ENCODE assay signal across 15 cellular contexts in the genomic region with DNA sequence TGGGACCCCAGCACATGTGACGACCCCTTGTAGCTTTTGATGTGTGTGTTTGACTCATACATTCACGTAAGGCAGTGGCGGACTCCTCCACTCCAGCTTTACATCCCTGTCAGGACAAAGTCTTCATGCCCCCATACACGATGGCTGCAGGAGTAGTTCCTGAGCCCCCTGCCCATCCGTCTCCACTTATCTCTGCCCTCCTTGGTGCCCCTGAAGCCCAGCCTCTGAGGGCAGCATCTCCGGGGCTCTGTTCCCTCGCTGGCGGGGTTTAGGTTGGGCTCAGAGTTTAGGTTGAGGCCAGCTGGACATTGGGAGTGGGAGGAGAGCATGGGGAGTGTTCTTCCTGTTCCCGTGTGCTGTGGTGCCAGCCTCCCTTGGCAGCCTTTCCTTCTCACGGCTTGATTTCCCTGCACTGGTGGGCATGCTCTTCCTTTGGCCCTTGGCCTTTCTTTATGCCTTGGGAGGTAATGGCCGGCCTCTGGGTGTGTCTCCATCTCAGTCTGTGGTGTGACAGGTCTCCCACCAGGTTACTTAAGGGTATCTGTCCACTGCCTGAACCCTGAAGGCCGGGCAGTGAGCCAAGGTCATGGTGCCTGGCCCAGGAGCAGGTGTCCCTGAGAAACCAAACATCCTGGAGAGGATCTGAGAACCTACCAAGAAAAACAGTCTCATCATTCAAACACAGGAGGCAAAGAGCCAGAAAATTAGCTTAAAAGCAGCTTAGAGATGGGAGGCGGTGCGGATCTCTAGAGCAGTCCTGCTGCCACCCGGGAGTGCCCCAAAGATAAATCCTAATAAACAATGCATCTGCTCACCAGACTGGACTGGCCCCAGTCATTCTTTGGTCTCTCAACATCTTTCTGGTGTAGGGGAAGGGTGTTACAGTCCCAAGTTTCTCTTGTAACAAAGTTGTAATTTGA.
DNase-seq lines count a peak whose midpoint lies in the region; ATAC-seq and TF ChIP-seq lines count a peak whose summit lies in the region.
"Had no signal": no experiment of that assay in that cellular context is flagged by ENCODE, and none has a peak within 500 bp of the region (broad histone marks: within the 10 kb centered on the region; RNA-seq: fewer than 3 reads in every experiment).

No MANE protein-coding gene starts in this region.

- no peaks in the 10 kb centered on the region for H3K36me3 Mint-ChIP-seq in neural progenitor cell
- no peaks in the 10 kb centered on the region for H3K36me3 Mint-ChIP-seq in CD8-positive, alpha-beta T cell

- H4K20me1 ChIP-seq in neural progenitor cell (ENCODE audit: low read depth): no peaks in the 10 kb centered on the region

- no peaks in the 10 kb centered on the region for H3K27me3 ChIP-seq in RWPE2 (ENCODE audit: insufficient read depth, poor library complexity, severe bottlenecking)
- H3K27me3 ChIP-seq in neural progenitor cell: no peaks in the 10 kb centered on the region
- no peaks in the 10 kb centered on the region for H3K27me3 ChIP-seq in upper lobe of right lung
- no peaks in the 10 kb centered on the region for H3K27me3 ChIP-seq in CD8-positive, alpha-beta T cell (ENCODE audit: insufficient read depth, low read length)

- H2AFZ ChIP-seq in neural progenitor cell (replicated peaks): no peak overlapping the region
- H2AFZ ChIP-seq: GM23248 had no signal

- POLR2A ChIA-PET in CD8-positive, alpha-beta T cell (lab: Charles Lee): no interaction called here

- intact Hi-C loops in upper lobe of right lung (cut with DNase I): no loop called here
- intact Hi-C loops in CD8-positive, alpha-beta T cell (cut with DNase I, micrococcal nuclease): no loop called here

- peak overlapping the region; percentile 57 for H3K27ac Mint-ChIP-seq in neural progenitor cell
- no peak overlapping the region for H3K27ac Mint-ChIP-seq in CD8-positive, alpha-beta T cell
- H3K27ac Mint-ChIP-seq: B cell; CD8-positive, alpha-beta memory T cell had no signal

- ATAC-seq in RWPE2 (ENCODE audit: low read depth): no peak
- ATAC-seq in upper lobe of right lung: no peak
- ATAC-seq in GM18868 (IDR thresholded peaks at IDR 0.05; ENCODE audit: unreplicated experiment): no peak
- no peak for ATAC-seq in CD8-positive, alpha-beta T cell

- H3K9me3 Mint-ChIP-seq in neural progenitor cell: no peaks in the 10 kb centered on the region
- H3K9me3 Mint-ChIP-seq in CD8-positive, alpha-beta T cell: no peaks in the 10 kb centered on the region

- no peaks in the 10 kb centered on the region for H3K4me1 ChIP-seq in RWPE2 (ENCODE audit: insufficient read depth, poor library complexity, severe bottlenecking)
- no peaks in the 10 kb centered on the region for H3K4me1 ChIP-seq in neural progenitor cell
- H3K4me1 ChIP-seq in upper lobe of right lung: no peaks in the 10 kb centered on the region
- no peaks in the 10 kb centered on the region for H3K4me1 ChIP-seq in CD8-positive, alpha-beta T cell (ENCODE audit: insufficient read depth, low read length)

- no peaks in the 10 kb centered on the region for H3F3A ChIP-seq in neural progenitor cell (ENCODE audit: low read depth)

- H3K9me3 ChIP-seq in RWPE2 (ENCODE audit: severe bottlenecking) (no peaks in the 10 kb centered on the region), neural progenitor cell (ENCODE audit: low read depth) (no peaks in the 10 kb centered on the region), upper lobe of right lung (no peaks in the 10 kb centered on the region)
- no peaks in the 10 kb centered on the region for H3K9me3 ChIP-seq in CD8-positive, alpha-beta T cell (ENCODE audit: low read length)

- no peak overlapping the region for H3K9ac ChIP-seq in neural progenitor cell
- H3K9ac ChIP-seq: GM23248 had no signal

- no peak overlapping the region for H3K27ac ChIP-seq in RWPE2 (ENCODE audit: poor library complexity, severe bottlenecking)
- no peak overlapping the region for H3K27ac ChIP-seq in neural progenitor cell
- no peak overlapping the region for H3K27ac ChIP-seq in upper lobe of right lung
- no peak overlapping the region for H3K27ac ChIP-seq in CD8-positive, alpha-beta T cell (ENCODE audit: low read depth, low read length)
- H3K27ac ChIP-seq: GM23248, HL-60 had no signal

- H3K27me3 Mint-ChIP-seq in neural progenitor cell (ENCODE audit: insufficient read depth, low read depth): peaks cover 4% of the 10 kb centered on the region
- H3K27me3 Mint-ChIP-seq in CD8-positive, alpha-beta T cell (ENCODE audit: low read depth): peaks cover 2% of the 10 kb centered on the region
- H3K27me3 Mint-ChIP-seq: B cell had no signal

- no peak overlapping the region for H3K4me2 ChIP-seq in neural progenitor cell

- TF ChIP-seq CTCF in RWPE2 (IDR thresholded peaks at IDR 0.05; ENCODE audit: poor library complexity, severe bottlenecking) (no peak), neural progenitor cell (IDR thresholded peaks at IDR 0.05) (no peak), upper lobe of right lung (IDR thresholded peaks at IDR 0.05) (no peak)
- no peak for TF ChIP-seq CTCF in CD8-positive, alpha-beta T cell (IDR thresholded peaks at IDR 0.05)

- H3K4me3 ChIP-seq in RWPE2 (ENCODE audit: severe bottlenecking): no peak overlapping the region
- H3K4me3 ChIP-seq in neural progenitor cell: no peak overlapping the region
- no peak overlapping the region for H3K4me3 ChIP-seq in upper lobe of right lung
- H3K4me3 ChIP-seq in CD8-positive, alpha-beta T cell (ENCODE audit: low read depth, low read length): no peak overlapping the region
- H3K4me3 ChIP-seq: GM23248 had no signal

- DNase-seq in activated effector memory CD4-positive, alpha-beta T cell treated with anti-CD3 and anti-CD28 coated beads, Interleukin-2, amount 50 U/mL, for 16 hours: peak; percentile 42
- DNase-seq in activated effector memory CD4-positive, alpha-beta T cell treated with Interleukin-2 at 50 U/mL for 16 hours: no peak
- DNase-seq in RWPE2 (ENCODE audit: low spot score) (peak; percentile 23), neural progenitor cell (ENCODE audit: low spot score) (no peak), upper lobe of right lung (peak; percentile 44)
- DNase-seq in CD8-positive, alpha-beta T cell: no peak
- DNase-seq: CD8-positive, alpha-beta memory T cell; GM23248; NCI-H1436 treated with DMSO at 0.1 percent for 48 hours; NCI-H345; NCI-H69; SHP77 had no signal

- H3K36me3 ChIP-seq in RWPE2 (ENCODE audit: low read depth) (no peaks in the 10 kb centered on the region), neural progenitor cell (no peaks in the 10 kb centered on the region), upper lobe of right lung (no peaks in the 10 kb centered on the region)
- no peaks in the 10 kb centered on the region for H3K36me3 ChIP-seq in CD8-positive, alpha-beta T cell (ENCODE audit: insufficient read depth, low read length)

- no peak overlapping the region for H3K4me3 Mint-ChIP-seq in neural progenitor cell
- H3K4me3 Mint-ChIP-seq in CD8-positive, alpha-beta T cell: no peak overlapping the region
- H3K4me3 Mint-ChIP-seq: B cell; CD8-positive, alpha-beta memory T cell had no signal

- CTCF ChIA-PET in CD8-positive, alpha-beta T cell (lab: Charles Lee): no interaction called here

- no peaks in the 10 kb centered on the region for H3K79me2 ChIP-seq in neural progenitor cell (ENCODE audit: low read depth)

- H3K4me1 Mint-ChIP-seq in neural progenitor cell: no peaks in the 10 kb centered on the region
- no peaks in the 10 kb centered on the region for H3K4me1 Mint-ChIP-seq in CD8-positive, alpha-beta T cell (ENCODE audit: low read depth)
- H3K4me1 Mint-ChIP-seq: B cell; CD8-positive, alpha-beta memory T cell had no signal

Comparison
In these comparisons a context has a peak if more than half of its experiments do, and no peak if none do; other contexts are left out.
1. DNase-seq: peak in activated effector memory CD4-positive, alpha-beta T cell treated with anti-CD3 and anti-CD28 coated beads, Interleukin-2, amount 50 U/mL, for 16 hours (single experiment), RWPE2 (single experiment) and upper lobe of right lung (single experiment); none in activated effector memory CD4-positive, alpha-beta T cell treated with Interleukin-2 at 50 U/mL for 16 hours (single experiment), neural progenitor cell (single experiment) and CD8-positive, alpha-beta T cell (0 of 7).